In the genomic region with DNA sequence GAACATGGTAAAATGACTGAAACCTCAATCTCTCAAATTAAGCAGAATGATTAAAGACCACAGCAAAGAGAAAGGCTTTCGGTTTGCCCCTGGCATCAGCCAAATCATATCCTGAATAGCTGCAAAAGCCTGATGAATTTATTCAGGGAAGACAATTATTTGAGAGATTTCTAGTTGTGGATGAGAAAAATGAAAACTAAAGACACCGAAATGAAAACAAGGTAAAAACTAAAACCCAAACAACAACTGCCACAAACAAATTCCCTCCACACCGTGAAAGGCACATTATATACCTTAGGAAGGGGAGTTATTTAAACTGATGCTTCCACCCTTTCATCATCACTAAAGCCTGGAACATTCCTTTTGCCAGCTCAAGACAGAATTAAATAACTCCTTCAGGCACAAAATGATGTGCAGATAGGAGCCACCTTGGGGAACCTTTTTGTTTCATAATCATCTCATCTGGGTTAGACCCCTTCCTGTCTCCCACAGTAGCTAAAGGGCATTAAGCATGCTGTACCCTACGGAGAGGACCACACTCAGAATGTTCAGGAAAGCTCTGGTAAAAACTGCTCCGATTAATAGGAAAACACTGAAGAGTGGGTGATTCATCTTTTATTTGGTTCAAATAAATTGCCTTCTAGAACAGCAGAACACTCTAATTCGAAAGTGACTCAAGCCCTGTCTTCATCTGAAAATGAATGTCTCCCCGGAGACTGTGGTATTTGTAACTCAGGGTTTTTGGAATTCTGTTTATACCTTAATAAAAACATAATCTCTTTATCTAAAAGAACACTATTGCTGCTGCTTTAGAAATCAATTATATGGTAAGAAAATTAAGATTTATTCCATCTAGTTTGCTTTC, we compare ENCODE assay signal across 10 cellular contexts. TPM values are rescaled to one million over a fixed set of nuclear protein-coding genes. Genes with fewer than 3 reads are reported as not detected.
DNase-seq lines count a peak whose midpoint lies in the region; ATAC-seq and TF ChIP-seq lines count a peak whose summit lies in the region.
"Had no signal": no experiment of that assay in that cellular context is flagged by ENCODE, and none has a peak within 500 bp of the region (broad histone marks: within the 10 kb centered on the region; RNA-seq: fewer than 3 reads in every experiment).

No MANE protein-coding gene starts in this region.

- no peak for ATAC-seq in lower lobe of right lung
- no peak for ATAC-seq in GM18907 (IDR thresholded peaks at IDR 0.05; ENCODE audit: unreplicated experiment)
- ATAC-seq in GM18505 (IDR thresholded peaks at IDR 0.05; ENCODE audit: unreplicated experiment), result no peak

- H2BK5ac ChIP-seq in H9 (ENCODE audit: insufficient read length, low read length), result no peak overlapping the region

- H3K4ac ChIP-seq in H9 (ENCODE audit: low read depth, low read length), result no peak overlapping the region

- H2BK15ac ChIP-seq in H9 (ENCODE audit: low read depth, low read length), result no peak overlapping the region

- H3K36me3 ChIP-seq in ACC112 (ENCODE audit: insufficient read depth, low read length) (peaks cover 4% of the 10 kb centered on the region; the same call in 1 of the 2 replicates), adipocyte (ENCODE audit: control insufficient read depth, insufficient read depth, low read length, severe bottlenecking) (peaks cover 20% of the 10 kb centered on the region), lower lobe of right lung (peaks cover 46% of the 10 kb centered on the region)

- DNase-seq in H9, result no peak
- DNase-seq in adipocyte (ENCODE audit: low read depth), result peak; percentile 60
- no peak for DNase-seq in lower lobe of right lung
- DNase-seq in H4 (ENCODE audit: low spot score), result no peak
- no peak for DNase-seq in SHP77 treated with DMSO at 0.1 percent for 48 hours (lab: John Stamatoyannopoulos, UW)

- H2AFZ ChIP-seq in ACC112 (ENCODE audit: low read length, unreplicated experiment) (no peak overlapping the region), H9 (ENCODE audit: low read length) (no peak overlapping the region)

- H2BK20ac ChIP-seq in H9 (ENCODE audit: low read depth, low read length, poor library complexity, severe bottlenecking), result no peak overlapping the region

- H3K4me3 ChIP-seq in ACC112 (ENCODE audit: low read depth, low read length), result peak overlapping the region; percentile 82
- peak overlapping the region; percentile 83 for H3K4me3 ChIP-seq in adipocyte (ENCODE audit: low read length)
- peak overlapping the region; percentile 56 for H3K4me3 ChIP-seq in lower lobe of right lung

- H3K4me1 ChIP-seq in ACC112 (ENCODE audit: control insufficient read depth, insufficient read depth, low read length, unreplicated experiment), result peaks cover 16% of the 10 kb centered on the region
- no peaks in the 10 kb centered on the region for H3K4me1 ChIP-seq in H9 (ENCODE audit: insufficient read depth, low read length)
- peaks cover 14% of the 10 kb centered on the region for H3K4me1 ChIP-seq in adipocyte (ENCODE audit: control insufficient read depth, insufficient read depth, low read length)
- peaks cover 5% of the 10 kb centered on the region for H3K4me1 ChIP-seq in lower lobe of right lung

- no peaks in the 10 kb centered on the region for H4K20me1 ChIP-seq in H9 (ENCODE audit: control insufficient read depth, insufficient read depth, insufficient read length)

- H3K23me2 ChIP-seq in H9 (ENCODE audit: insufficient read length, low read depth, low read length, poor library complexity, severe bottlenecking), result peaks cover 5% of the 10 kb centered on the region

- H3K27me3 ChIP-seq in ACC112 (ENCODE audit: insufficient read depth, low read length), result no peaks in the 10 kb centered on the region
- no peaks in the 10 kb centered on the region for H3K27me3 ChIP-seq in H9 (ENCODE audit: insufficient read depth, low read length)
- peaks cover 17% of the 10 kb centered on the region for H3K27me3 ChIP-seq in adipocyte (replicated peaks; ENCODE audit: control insufficient read depth, insufficient read depth, low read length)
- H3K27me3 ChIP-seq in lower lobe of right lung (ENCODE audit: low read depth), result no peaks in the 10 kb centered on the region

- TF ChIP-seq POLR2A in GM18505 (IDR thresholded peaks at IDR 0.05; ENCODE audit: borderline replicate concordance, extremely low read depth, insufficient read depth, insufficient read length), result no peak

- H3K36me3 Mint-ChIP-seq in H9 (ENCODE audit: insufficient read depth in 1 of 3, low read depth in 3 of 3), result peaks cover 2 to 7% (median 6%) of the 10 kb centered on the region in 3 experiments; a peak in 5 of 7 replicates

- H3K79me2 ChIP-seq in ACC112 (ENCODE audit: control insufficient read depth, insufficient read depth, low read length, unreplicated experiment) (no peaks in the 10 kb centered on the region), H9 (ENCODE audit: insufficient read depth, low read length) (no peaks in the 10 kb centered on the region)

- no peak overlapping the region for H4K5ac ChIP-seq in H9 (ENCODE audit: insufficient read length, low read depth, low read length)

- TF ChIP-seq CTCF in H9 (conservative IDR thresholded peaks at IDR 0.05) (no peak; the same call in 1 of the 3 replicates), lower lobe of right lung (IDR thresholded peaks at IDR 0.05) (peak; percentile 6)

- no peak overlapping the region for H3K23ac ChIP-seq in H9 (ENCODE audit: insufficient read length, low read depth, low read length)

- no peak overlapping the region for H3K56ac ChIP-seq in H9 (ENCODE audit: insufficient read length, low read depth, low read length)

- H3K27ac Mint-ChIP-seq in H9, result peak overlapping the region in 2 of 3 experiments; percentile 56 to 58; a peak in 3 of 7 replicates

- intact Hi-C loops in lower lobe of right lung (cut with DNase I), result loop anchor here (10.0 kb wide), 1 partner anchor 217 kb away; no protein-coding TSS in a partner anchor

- H3T11ph ChIP-seq in H9 (ENCODE audit: low read length), result no peak overlapping the region

- H3K79me1 ChIP-seq in H9 (ENCODE audit: insufficient read depth, low read depth, low read length, poor library complexity, severe bottlenecking), result no peaks in the 10 kb centered on the region

- WGBS in H9 (ENCODE audit: extremely low coverage, insufficient read length, low lambda C conversion rate), result no CpG with 5 or more reads among the region's 7 CpGs

- H3K9me3 ChIP-seq in H9 (ENCODE audit: control insufficient read depth, low read depth, low read length), result no peaks in the 10 kb centered on the region
- H3K9me3 ChIP-seq in adipocyte (ENCODE audit: control insufficient read depth, low read length), result no peaks in the 10 kb centered on the region
- no peaks in the 10 kb centered on the region for H3K9me3 ChIP-seq in lower lobe of right lung

- peaks cover 12% of the 10 kb centered on the region for H3K27me3 Mint-ChIP-seq in H9 (ENCODE audit: low read depth)

- no peak overlapping the region for H2BK120ac ChIP-seq in H9 (ENCODE audit: low read depth, low read length, poor library complexity, severe bottlenecking)

- H3K9ac ChIP-seq in H9 (ENCODE audit: extremely low read depth, insufficient read length, low read length) (no peak overlapping the region), adipocyte (ENCODE audit: low read length) (peak overlapping the region; percentile 66)

- no peak overlapping the region for H4K8ac ChIP-seq in H9 (replicated peaks; ENCODE audit: insufficient read length, low read depth, low read length)

- no peak overlapping the region for H4K91ac ChIP-seq in H9 (ENCODE audit: insufficient read length, low read depth, low read length)

- no peak overlapping the region for H3K4me3 Mint-ChIP-seq in H9

- H3K4me1 Mint-ChIP-seq in H9, result peaks cover 11 to 12% of the 10 kb centered on the region in 2 experiments

- no peak overlapping the region for H2AK5ac ChIP-seq in H9 (ENCODE audit: insufficient read length, low read length)

- H3K27ac ChIP-seq in ACC112 (ENCODE audit: low read depth, low read length) (peak overlapping the region; percentile 75), H9 (ENCODE audit: insufficient read length, low read depth, low read length) (no peak overlapping the region), lower lobe of right lung (no peak overlapping the region)

- H2BK12ac ChIP-seq in H9 (ENCODE audit: insufficient read length, low read depth, low read length), result no peak overlapping the region

- no peak overlapping the region for H3K18ac ChIP-seq in H9 (ENCODE audit: insufficient read length, low read depth, low read length)

- H3K14ac ChIP-seq in H9 (ENCODE audit: insufficient read depth, low read length), result no peak overlapping the region

- no peak overlapping the region for H3K4me2 ChIP-seq in H9 (ENCODE audit: insufficient read depth, insufficient read length, low read length)

- H3K9me3 Mint-ChIP-seq in H9, result no peaks in the 10 kb centered on the region

RNA-seq across cellular contexts. Expression of gene ANKRD60, which starts 9.1 kb away (rescaled TPM):
- total RNA-seq in H9 (2021) (not detected in 2 replicates), lower lobe of right lung (not detected)
- total RNA-seq in H4 (2014; rRNA removed; shearing (Covaris generic)), result not detected in 2 replicates
- total RNA-seq: dermis microvascular lymphatic vessel endothelial cell, renal cortical epithelial cell had no signal
